8 cellular contexts compared by ENCODE assay signal in the genomic region with DNA sequence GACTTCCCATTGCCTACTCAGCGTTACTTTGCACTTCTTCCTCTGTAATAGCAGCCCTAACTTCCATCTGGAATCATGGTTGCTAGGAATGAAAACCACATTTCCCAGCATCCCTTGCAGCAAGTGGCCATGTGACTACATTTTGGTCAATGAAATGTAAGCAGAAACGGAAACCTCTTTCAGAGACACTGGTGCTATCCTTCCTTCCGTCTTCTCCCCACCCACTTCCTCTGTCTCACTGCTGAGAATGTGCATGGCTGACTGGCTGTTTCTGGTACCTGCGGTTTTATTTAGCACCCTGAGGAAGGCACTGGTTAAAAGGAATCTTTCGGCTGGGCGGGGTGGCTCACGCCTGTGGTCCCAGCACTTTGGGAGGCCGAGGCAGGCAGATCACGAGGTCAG.
DNase-seq lines count a peak whose midpoint lies in the region; ATAC-seq lines count a peak whose summit lies in the region.

No MANE protein-coding gene starts in this region.

- ATAC-seq in GM18867 (IDR thresholded peaks at IDR 0.05; ENCODE audit: unreplicated experiment): peak; percentile 75
- peak; percentile 62 for ATAC-seq in HG03469 (IDR thresholded peaks at IDR 0.05; ENCODE audit: unreplicated experiment)
- ATAC-seq in HG03025 (IDR thresholded peaks at IDR 0.05; ENCODE audit: low FRiP score, unreplicated experiment): no peak

- peaks cover 15% of the 10 kb centered on the region for H3K36me3 Mint-ChIP-seq in activated naive CD8-positive, alpha-beta T cell

- H3K27ac Mint-ChIP-seq in activated naive CD8-positive, alpha-beta T cell: peak overlapping the region; percentile 93

- H3K27me3 Mint-ChIP-seq in activated naive CD8-positive, alpha-beta T cell: no peaks in the 10 kb centered on the region

- no peaks in the 10 kb centered on the region for H3K9me3 Mint-ChIP-seq in activated naive CD8-positive, alpha-beta T cell (ENCODE audit: low read depth)

- H3K4me3 Mint-ChIP-seq in activated naive CD8-positive, alpha-beta T cell: peak overlapping the region; percentile 74

- DNase-seq in T-helper 2 cell (peak in 4 of 5 experiments; percentile 43 to 97 (median 71)), NCI-H146 treated with DMSO at 0.1 percent for 48 hours (lab: John Stamatoyannopoulos, UW; ENCODE audit: unreplicated experiment) (no peak), NCI-H128 (lab: John Stamatoyannopoulos, UW; ENCODE audit: unreplicated experiment) (no peak)
- peak; percentile 54 to 61 for DNase-seq in stimulated activated CD4-positive, alpha-beta T cell treated with anti-CD3 and anti-CD28 coated beads, Interleukin-12 subunit alpha, Interleukin-12 subunit beta, amount 100 ng/mL, for 24 hours (ENCODE audit: low read depth in 2 of 2)

- peaks cover 73% of the 10 kb centered on the region for H3K4me1 Mint-ChIP-seq in activated naive CD8-positive, alpha-beta T cell (ENCODE audit: low read depth)

Comparison
In these comparisons a context has a peak if more than half of its experiments do, and no peak if none do; other contexts are left out.
1. DNase-seq: peak in T-helper 2 cell (4 of 5) and stimulated activated CD4-positive, alpha-beta T cell treated with anti-CD3 and anti-CD28 coated beads, Interleukin-12 subunit alpha, Interleukin-12 subunit beta, amount 100 ng/mL, for 24 hours (2 of 2); none in NCI-H146 treated with DMSO at 0.1 percent for 48 hours (single experiment) and NCI-H128 (single experiment).